1 cellular context compared by ENCODE assay signal in genomic region chrX:103640401-103641155, GRCh38.
TF ChIP-seq lines count a peak whose summit lies in the region.

No MANE protein-coding gene starts in this region.

TF ChIP-seq in IMR-90, 13 proteins besides CTCF, POLR2A, EP300 and RAD21 (continued from another document):
- TF ChIP-seq ELK1 (IDR thresholded peaks at IDR 0.05; ENCODE audit: borderline replicate concordance, low read depth, low read length) (no peak), BHLHE40 (IDR thresholded peaks at IDR 0.05; ENCODE audit: low read depth, low read length) (no peak), MAFK (IDR thresholded peaks at IDR 0.05; ENCODE audit: low read depth, low read length) (no peak), MAZ (IDR thresholded peaks at IDR 0.05; ENCODE audit: borderline replicate concordance, low read depth, low read length) (0 out of 2 replicates have a peak, but pooled peaks have one; percentile 44), CEBPB (IDR thresholded peaks at IDR 0.05; ENCODE audit: low read depth, low read length) (0 out of 2 replicates have a peak, but pooled peaks have one; percentile 4)
